8 cellular contexts compared by ENCODE assay signal in genomic region chrX:100410083-100410590, GRCh38. TPM values are rescaled to one million over a fixed set of nuclear protein-coding genes. Genes with fewer than 3 reads are reported as not detected.
DNase-seq lines count a peak whose midpoint lies in the region; ATAC-seq, FAIRE-seq and TF ChIP-seq lines count a peak whose summit lies in the region.

A gene with protein sequence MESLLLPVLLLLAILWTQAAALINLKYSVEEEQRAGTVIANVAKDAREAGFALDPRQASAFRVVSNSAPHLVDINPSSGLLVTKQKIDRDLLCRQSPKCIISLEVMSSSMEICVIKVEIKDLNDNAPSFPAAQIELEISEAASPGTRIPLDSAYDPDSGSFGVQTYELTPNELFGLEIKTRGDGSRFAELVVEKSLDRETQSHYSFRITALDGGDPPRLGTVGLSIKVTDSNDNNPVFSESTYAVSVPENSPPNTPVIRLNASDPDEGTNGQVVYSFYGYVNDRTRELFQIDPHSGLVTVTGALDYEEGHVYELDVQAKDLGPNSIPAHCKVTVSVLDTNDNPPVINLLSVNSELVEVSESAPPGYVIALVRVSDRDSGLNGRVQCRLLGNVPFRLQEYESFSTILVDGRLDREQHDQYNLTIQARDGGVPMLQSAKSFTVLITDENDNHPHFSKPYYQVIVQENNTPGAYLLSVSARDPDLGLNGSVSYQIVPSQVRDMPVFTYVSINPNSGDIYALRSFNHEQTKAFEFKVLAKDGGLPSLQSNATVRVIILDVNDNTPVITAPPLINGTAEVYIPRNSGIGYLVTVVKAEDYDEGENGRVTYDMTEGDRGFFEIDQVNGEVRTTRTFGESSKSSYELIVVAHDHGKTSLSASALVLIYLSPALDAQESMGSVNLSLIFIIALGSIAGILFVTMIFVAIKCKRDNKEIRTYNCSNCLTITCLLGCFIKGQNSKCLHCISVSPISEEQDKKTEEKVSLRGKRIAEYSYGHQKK (N-terminal part only) (minus strand): TSS chrX:100410273. CDS start chrX:100408597, 1,676 bp downstream.

- peak; percentile 72 for DNase-seq in D721Med (ENCODE audit: insufficient read length, low spot score)
- peak; percentile 15 for DNase-seq in glomerular visceral epithelial cell (ENCODE audit: extremely low spot score)
- peak in 48 of 56 donors; percentile 1 to 69 (median 22) for DNase-seq in nucleus accumbens (lab: John Stamatoyannopoulos, UW)
- DNase-seq in upper lobe of right lung, result peak; percentile 66

- H3K4me3 ChIP-seq in upper lobe of right lung, result peak within 1 kb of the TSS; percentile 35

- H3K36me3 Mint-ChIP-seq in activated T-helper 17 cell treated with anti-CD3 and anti-CD28 coated beads, Interleukin-2, amount 50 U/mL, for 72 hours (ENCODE audit: low read depth), result no peaks in the 10 kb centered on the region

- H3K36me3 ChIP-seq in upper lobe of right lung, result no peaks in the 10 kb centered on the region

- TF ChIP-seq EP300 in Ishikawa (IDR thresholded peaks at IDR 0.05; ENCODE audit: borderline replicate concordance), result no peak

- ATAC-seq in activated T-helper 17 cell treated with anti-CD3 and anti-CD28 coated beads, Interleukin-2, amount 50 U/mL, for 72 hours (replicated peaks), result peak; percentile 63
- peak; percentile 82 for ATAC-seq in upper lobe of right lung
- ATAC-seq in GM18907 (IDR thresholded peaks at IDR 0.05; ENCODE audit: unreplicated experiment), result no peak
- no peak for ATAC-seq in GM21825 (IDR thresholded peaks at IDR 0.05; ENCODE audit: unreplicated experiment)

- H3K9me3 ChIP-seq in upper lobe of right lung, result no peaks in the 10 kb centered on the region

- no peak within 1 kb of the TSS for H3K27ac Mint-ChIP-seq in activated T-helper 17 cell treated with anti-CD3 and anti-CD28 coated beads, Interleukin-2, amount 50 U/mL, for 72 hours

- FAIRE-seq in D721Med (lab: Jason Lieb, UNC), result no peak

- H3K4me1 ChIP-seq in upper lobe of right lung, result no peaks in the 10 kb centered on the region

- peaks cover 29% of the 10 kb centered on the region for H3K27me3 Mint-ChIP-seq in activated T-helper 17 cell treated with anti-CD3 and anti-CD28 coated beads, Interleukin-2, amount 50 U/mL, for 72 hours

- TF ChIP-seq RAD21 in Ishikawa (IDR thresholded peaks at IDR 0.05; ENCODE audit: low read depth), result no peak

- peaks cover 5% of the 10 kb centered on the region for H3K4me1 Mint-ChIP-seq in activated T-helper 17 cell treated with anti-CD3 and anti-CD28 coated beads, Interleukin-2, amount 50 U/mL, for 72 hours

- no peak for TF ChIP-seq CTCF in D721Med (IDR thresholded peaks at IDR 0.05; ENCODE audit: insufficient read depth, missing control alignments)
- no peak for TF ChIP-seq CTCF in upper lobe of right lung (IDR thresholded peaks at IDR 0.05)

- H3K9me3 Mint-ChIP-seq in activated T-helper 17 cell treated with anti-CD3 and anti-CD28 coated beads, Interleukin-2, amount 50 U/mL, for 72 hours, result no peaks in the 10 kb centered on the region

- no peak within 1 kb of the TSS for H3K27ac ChIP-seq in upper lobe of right lung

- H3K27me3 ChIP-seq in upper lobe of right lung, result peaks cover 16% of the 10 kb centered on the region

- H3K4me3 Mint-ChIP-seq in activated T-helper 17 cell treated with anti-CD3 and anti-CD28 coated beads, Interleukin-2, amount 50 U/mL, for 72 hours, result peak within 1 kb of the TSS; percentile 64

- intact Hi-C loops in upper lobe of right lung (cut with DNase I), result no loop called here

TF ChIP-seq in Ishikawa, 13 proteins besides CTCF, POLR2A, EP300 and RAD21:
- TF ChIP-seq TEAD4 (IDR thresholded peaks at IDR 0.05) (no peak), TAF1 (IDR thresholded peaks at IDR 0.05; ENCODE audit: low read depth) (peak; percentile 39; the same call in 1 of the 2 replicates)

RNA-seq across cellular contexts. Expression of the gene that starts here (rescaled TPM):
- total RNA-seq in activated T-helper 17 cell treated with anti-CD3 and anti-CD28 coated beads, Interleukin-2, amount 50 U/mL, for 72 hours, result not detected
- 0.17 TPM for total RNA-seq in upper lobe of right lung

Comparison
In these comparisons a context has a peak if more than half of its experiments do, and no peak if none do; other contexts are left out.
1. Peak in ATAC-seq in activated T-helper 17 cell treated with anti-CD3 and anti-CD28 coated beads, Interleukin-2, amount 50 U/mL, for 72 hours; RNA of the gene not detected or under 1 TPM.
2. Peak in DNase-seq, ATAC-seq and H3K4me3 ChIP-seq in upper lobe of right lung; RNA of the gene not detected or under 1 TPM.
3. DNase-seq: peak in every context shown above with its lines; median percentile 72 in D721Med; 66 in upper lobe of right lung; 22 in nucleus accumbens; 15 in glomerular visceral epithelial cell.